8 cellular contexts compared by ENCODE assay signal in genomic region chr10:77846718-77847311, GRCh38.
DNase-seq lines count a peak whose midpoint lies in the region; ATAC-seq and TF ChIP-seq lines count a peak whose summit lies in the region.

No MANE protein-coding gene starts in this region.

- intact Hi-C loops in Panc1 (cut with micrococcal nuclease; ENCODE audit: unreplicated experiment), result loop anchor here (5.0 kb wide), 2 partner anchors 130 to 165 kb away; no protein-coding TSS in a partner anchor
- intact Hi-C loops in activated T-helper 2 cell treated with anti-CD3 and anti-CD28 coated beads, Interferon-gamma antibody, Interleukin-2, Interleukin-4, amounts not matched to agents 10 μg/mL and 5 μg/mL and 100 μg/mL, durations not matched to agents 14 hours and 24 hours and 36 hours (cut with micrococcal nuclease), result loop anchor here (5.0 kb wide), 2 partner anchors 80 to 125 kb away; partner anchors contain the start of gene DLG5

- CTCF ChIA-PET in AG04449 (lab: Yijun Ruan, JAX) (interaction anchor here (0.6 to 4.1 kb wide), 32 partner anchors 9 to 181 kb away, joined by 3 to 53 read pairs (median 4); partner anchors contain the start of genes DLG5 and POLR3A), Panc1 (lab: Charles Lee) (interaction anchor here (0.6 to 1.4 kb wide), 3 partner anchors 10 to 128 kb away, joined by 3 to 4 read pairs (median 3); no protein-coding TSS in a partner anchor)

- H3K4me1 ChIP-seq in Panc1 (ENCODE audit: control insufficient read depth, insufficient read depth, low read length) (peaks cover 50% of the 10 kb centered on the region), foreskin keratinocyte (peaks cover 21% of the 10 kb centered on the region), neural progenitor cell (peaks cover 18% of the 10 kb centered on the region), subcutaneous abdominal adipose tissue (ENCODE audit: control insufficient read depth in 5 of 5, insufficient read depth in 5 of 5, low read length in 5 of 5) (peaks cover 7 to 15% (median 9%) of the 10 kb centered on the region in 5 donors)

- H3K27me3 ChIP-seq in Panc1 (ENCODE audit: control insufficient read depth, insufficient read depth, low read length), result no peaks in the 10 kb centered on the region
- H3K27me3 ChIP-seq in foreskin keratinocyte, result no peaks in the 10 kb centered on the region
- H3K27me3 ChIP-seq in neural progenitor cell, result no peaks in the 10 kb centered on the region
- peaks cover 0 to 4% (median 0%) of the 10 kb centered on the region in 5 donors for H3K27me3 ChIP-seq in subcutaneous abdominal adipose tissue (ENCODE audit: control insufficient read depth in 5 of 5, insufficient read depth in 4 of 5, low read length in 5 of 5)

- TF ChIP-seq CTCF in AG04449 (IDR thresholded peaks at IDR 0.05; ENCODE audit: insufficient read depth, low read length, missing control alignments) (peak; percentile 96), Panc1 (IDR thresholded peaks at IDR 0.05) (peak; percentile 99), foreskin keratinocyte (conservative IDR thresholded peaks at IDR 0.05) (peak; percentile 94), neural progenitor cell (IDR thresholded peaks at IDR 0.05) (peak; percentile 98)

- H3K27ac Mint-ChIP-seq in activated T-helper 2 cell treated with anti-CD3 and anti-CD28 coated beads, Interferon-gamma antibody, Interleukin-2, Interleukin-4, amounts not matched to agents 10 μg/mL and 5 μg/mL and 100 μg/mL, durations not matched to agents 14 hours and 24 hours and 36 hours, result no peak overlapping the region
- peak overlapping the region; percentile 85 for H3K27ac Mint-ChIP-seq in neural progenitor cell

- H3K27me3 Mint-ChIP-seq in activated T-helper 2 cell treated with anti-CD3 and anti-CD28 coated beads, Interferon-gamma antibody, Interleukin-2, Interleukin-4, amounts not matched to agents 10 μg/mL and 5 μg/mL and 100 μg/mL, durations not matched to agents 14 hours and 24 hours and 36 hours (ENCODE audit: low read depth), result no peaks in the 10 kb centered on the region
- peaks cover 7% of the 10 kb centered on the region for H3K27me3 Mint-ChIP-seq in neural progenitor cell (ENCODE audit: insufficient read depth, low read depth)

- no peak overlapping the region for H3K4me2 ChIP-seq in neural progenitor cell

- DNase-seq in AG04449 (ENCODE audit: low read depth, low spot score) (no peak), HT-29 (ENCODE audit: low spot score) (peak; percentile 82), Panc1 (ENCODE audit: low read depth, low spot score) (peak; percentile 56), foreskin keratinocyte (no peak), neural progenitor cell (ENCODE audit: low spot score) (peak; percentile 87)
- peak; percentile 45 for DNase-seq in activated T-helper 2 cell treated with anti-CD3 and anti-CD28 coated beads, Interferon-gamma antibody, Interleukin-2, Interleukin-4, amounts not matched to agents 10 μg/mL and 5 μg/mL and 100 μg/mL, durations not matched to agents 14 hours and 24 hours and 36 hours (ENCODE audit: low spot score)

- no peaks in the 10 kb centered on the region; the same call in 1 of the 2 replicates for H3K36me3 ChIP-seq in Panc1 (ENCODE audit: control insufficient read depth, insufficient read depth, low read length)
- H3K36me3 ChIP-seq in neural progenitor cell, result no peaks in the 10 kb centered on the region
- H3K36me3 ChIP-seq in subcutaneous abdominal adipose tissue (ENCODE audit: control insufficient read depth in 5 of 5, insufficient read depth in 5 of 5, low read length in 5 of 5), result peaks cover 0 to 36% (median 28%) of the 10 kb centered on the region in 5 donors

- peaks cover 44% of the 10 kb centered on the region for H4K20me1 ChIP-seq in neural progenitor cell (ENCODE audit: low read depth)

- H3K9ac ChIP-seq in neural progenitor cell, result no peak overlapping the region
- peak overlapping the region in 2 of 5 donors; percentile 45 to 81 for H3K9ac ChIP-seq in subcutaneous abdominal adipose tissue (ENCODE audit: low read length in 5 of 5)

- BruUV-seq in Panc1 (replicated peaks; lab: Mats Ljungman, UMichigan), result no TSS peak

- POLR2A ChIA-PET in AG04449 (lab: Yijun Ruan, JAX) (interaction anchor here (0.6 kb wide), 1 partner anchor 668 kb away, joined by 3 read pairs; no protein-coding TSS in a partner anchor), Panc1 (lab: Charles Lee) (interaction anchor here (0.6 kb wide), 1 partner anchor 81 kb away, joined by 6 read pairs; no protein-coding TSS in a partner anchor)

- H3K79me2 ChIP-seq in neural progenitor cell (ENCODE audit: low read depth), result peaks cover 5% of the 10 kb centered on the region

- H3K4me3 Mint-ChIP-seq in activated T-helper 2 cell treated with anti-CD3 and anti-CD28 coated beads, Interferon-gamma antibody, Interleukin-2, Interleukin-4, amounts not matched to agents 10 μg/mL and 5 μg/mL and 100 μg/mL, durations not matched to agents 14 hours and 24 hours and 36 hours (ENCODE audit: low read depth), result no peak overlapping the region
- H3K4me3 Mint-ChIP-seq in neural progenitor cell, result no peak overlapping the region

- H3K4me1 Mint-ChIP-seq in activated T-helper 2 cell treated with anti-CD3 and anti-CD28 coated beads, Interferon-gamma antibody, Interleukin-2, Interleukin-4, amounts not matched to agents 10 μg/mL and 5 μg/mL and 100 μg/mL, durations not matched to agents 14 hours and 24 hours and 36 hours (ENCODE audit: low read depth), result peaks cover 6% of the 10 kb centered on the region
- H3K4me1 Mint-ChIP-seq in neural progenitor cell, result peaks cover 57% of the 10 kb centered on the region

- ATAC-seq in GM18867 (IDR thresholded peaks at IDR 0.05; ENCODE audit: unreplicated experiment), result peak; percentile 66
- ATAC-seq in Panc1, result peak; percentile 78
- ATAC-seq in foreskin keratinocyte, result peak; percentile 56

- no peaks in the 10 kb centered on the region for H3K9me3 ChIP-seq in Panc1 (ENCODE audit: control insufficient read depth, insufficient read depth, low read depth, low read length)
- no peaks in the 10 kb centered on the region for H3K9me3 ChIP-seq in neural progenitor cell (ENCODE audit: low read depth)
- H3K9me3 ChIP-seq in subcutaneous abdominal adipose tissue (ENCODE audit: control insufficient read depth in 5 of 5, low read length in 5 of 5), result no peaks in the 10 kb centered on the region

- peaks cover 6% of the 10 kb centered on the region for H3F3A ChIP-seq in neural progenitor cell (ENCODE audit: low read depth)

- H3K4me3 ChIP-seq in AG04449 (ENCODE audit: low read depth, low read length) (no peak overlapping the region), Panc1 (ENCODE audit: low read depth in 2 of 2, low read length in 2 of 2) (no peak overlapping the region), neural progenitor cell (no peak overlapping the region), subcutaneous abdominal adipose tissue (ENCODE audit: low read depth in 1 of 5, low read length in 5 of 5) (no peak overlapping the region)

- H3K27ac ChIP-seq in Panc1 (ENCODE audit: low read length), result peak overlapping the region; percentile 48; the same call in 1 of the 2 replicates
- no peak overlapping the region for H3K27ac ChIP-seq in foreskin keratinocyte
- H3K27ac ChIP-seq in neural progenitor cell, result no peak overlapping the region
- H3K27ac ChIP-seq in subcutaneous abdominal adipose tissue (ENCODE audit: low read depth, low read length), result peak overlapping the region; percentile 90

- no peaks in the 10 kb centered on the region for H3K9me3 Mint-ChIP-seq in activated T-helper 2 cell treated with anti-CD3 and anti-CD28 coated beads, Interferon-gamma antibody, Interleukin-2, Interleukin-4, amounts not matched to agents 10 μg/mL and 5 μg/mL and 100 μg/mL, durations not matched to agents 14 hours and 24 hours and 36 hours
- H3K9me3 Mint-ChIP-seq in neural progenitor cell, result no peaks in the 10 kb centered on the region

- in situ Hi-C loops in Panc1 (cut with HindIII; ENCODE audit: low pct_unique_long_range_greater_than_20kb, low sequenced_read_pairs), result no loop called here

- H3K36me3 Mint-ChIP-seq in activated T-helper 2 cell treated with anti-CD3 and anti-CD28 coated beads, Interferon-gamma antibody, Interleukin-2, Interleukin-4, amounts not matched to agents 10 μg/mL and 5 μg/mL and 100 μg/mL, durations not matched to agents 14 hours and 24 hours and 36 hours (ENCODE audit: low read depth), result no peaks in the 10 kb centered on the region
- H3K36me3 Mint-ChIP-seq in neural progenitor cell, result peaks cover 28% of the 10 kb centered on the region

- H2AFZ ChIP-seq in neural progenitor cell (replicated peaks), result peak overlapping the region; percentile 59

Comparison
In these comparisons a context has a peak if more than half of its experiments do, and no peak if none do; other contexts are left out.
1. DNase-seq: peak in HT-29 (single experiment), Panc1 (single experiment), activated T-helper 2 cell treated with anti-CD3 and anti-CD28 coated beads, Interferon-gamma antibody, Interleukin-2, Interleukin-4, amounts not matched to agents 10 μg/mL and 5 μg/mL and 100 μg/mL, durations not matched to agents 14 hours and 24 hours and 36 hours (single experiment) and neural progenitor cell (single experiment); none in AG04449 (single experiment) and foreskin keratinocyte (0 of 2).
2. H3K27ac ChIP-seq: peak in Panc1 (single experiment) and subcutaneous abdominal adipose tissue (single experiment); none in foreskin keratinocyte (single experiment) and neural progenitor cell (single experiment).
3. Peak in every context shown above with its lines, with median percentiles within 50 percentile points of each other: CTCF ChIP-seq and ATAC-seq.